1 cellular context compared by ENCODE assay signal in the genomic region with DNA sequence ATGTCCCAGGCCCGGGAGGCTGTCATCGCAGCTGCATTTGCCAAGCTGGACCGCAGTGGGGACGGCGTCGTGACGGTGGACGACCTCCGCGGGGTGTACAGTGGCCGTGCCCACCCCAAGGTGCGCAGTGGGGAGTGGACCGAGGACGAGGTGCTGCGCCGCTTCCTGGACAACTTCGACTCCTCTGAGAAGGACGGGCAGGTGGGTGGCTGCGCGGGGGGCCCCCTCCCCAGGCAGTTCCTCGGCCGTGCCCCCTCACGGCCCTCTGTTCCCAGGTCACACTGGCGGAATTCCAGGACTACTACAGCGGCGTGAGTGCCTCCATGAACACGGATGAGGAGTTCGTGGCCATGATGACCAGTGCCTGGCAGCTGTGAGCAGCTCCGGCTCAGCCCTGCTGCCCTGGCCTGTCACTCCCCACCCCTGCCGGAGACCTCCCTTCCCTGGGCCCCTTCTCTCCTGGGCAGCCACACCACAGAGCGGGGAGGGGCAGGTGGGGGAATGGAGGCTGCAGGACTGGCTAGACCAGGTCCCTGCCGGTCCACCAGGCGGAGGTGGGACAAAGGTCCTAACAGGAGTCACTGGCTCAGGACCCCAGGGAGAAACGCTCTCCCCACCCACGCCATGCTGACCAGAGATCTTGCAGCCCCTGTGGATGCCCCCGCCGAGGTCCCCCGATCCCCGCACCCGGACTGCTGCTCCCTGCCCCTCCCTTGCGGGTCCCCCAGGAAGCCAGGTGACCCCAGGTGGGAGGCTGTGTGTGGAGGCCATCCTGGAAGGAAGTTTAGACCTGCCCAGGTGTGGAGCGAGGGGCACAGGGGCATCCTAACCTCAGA.
TF ChIP-seq lines count a peak whose summit lies in the region.

No MANE protein-coding gene starts in this region.

TF ChIP-seq in WTC11, 78 proteins besides CTCF, POLR2A, EP300 and RAD21 (continued from another document):
- TF ChIP-seq, protein P1, sequence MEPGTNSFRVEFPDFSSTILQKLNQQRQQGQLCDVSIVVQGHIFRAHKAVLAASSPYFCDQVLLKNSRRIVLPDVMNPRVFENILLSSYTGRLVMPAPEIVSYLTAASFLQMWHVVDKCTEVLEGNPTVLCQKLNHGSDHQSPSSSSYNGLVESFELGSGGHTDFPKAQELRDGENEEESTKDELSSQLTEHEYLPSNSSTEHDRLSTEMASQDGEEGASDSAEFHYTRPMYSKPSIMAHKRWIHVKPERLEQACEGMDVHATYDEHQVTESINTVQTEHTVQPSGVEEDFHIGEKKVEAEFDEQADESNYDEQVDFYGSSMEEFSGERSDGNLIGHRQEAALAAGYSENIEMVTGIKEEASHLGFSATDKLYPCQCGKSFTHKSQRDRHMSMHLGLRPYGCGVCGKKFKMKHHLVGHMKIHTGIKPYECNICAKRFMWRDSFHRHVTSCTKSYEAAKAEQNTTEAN (CRISPR knock-in tag; IDR thresholded peaks at IDR 0.05) = no peak
- TF ChIP-seq MYBL2 (CRISPR knock-in tag; IDR thresholded peaks at IDR 0.05) (no peak), ATF1 (CRISPR knock-in tag; IDR thresholded peaks at IDR 0.05) (no peak)
